ENCODE assay signal across 8 cellular contexts in genomic region chr5:32443145-32443540, GRCh38. TPM values are rescaled to one million over a fixed set of nuclear protein-coding genes. Genes with fewer than 3 reads are reported as not detected.
DNase-seq lines count a peak whose midpoint lies in the region; ATAC-seq and TF ChIP-seq lines count a peak whose summit lies in the region.

No MANE protein-coding gene starts in this region.

- H3K4me1 Mint-ChIP-seq in Calu3 (ENCODE audit: low read depth, unreplicated experiment): peaks cover 22% of the 10 kb centered on the region
- H3K4me1 Mint-ChIP-seq in activated T-cell treated with anti-CD3 and anti-CD28 coated beads, Interleukin-2, amount 50 U/mL, for 72 hours (ENCODE audit: low read depth): peaks cover 52% of the 10 kb centered on the region

- TSS peak; percentile 44 for BruUV-seq in Calu3 (replicated peaks; lab: Mats Ljungman, UMichigan)

- DNase-seq in Calu3: no peak
- DNase-seq in activated T-cell treated with anti-CD3 and anti-CD28 coated beads, Interleukin-2, amount 50 U/mL, for 72 hours: peak; percentile 62 to 64
- peak; percentile 36 for DNase-seq in hepatic stellate cell (ENCODE audit: low spot score)
- DNase-seq in stimulated activated CD4-positive, alpha-beta T cell treated with anti-CD3 and anti-CD28 coated beads, Interleukin-12 subunit alpha, Interleukin-12 subunit beta, amount 100 ng/mL, for 4 hours: peak; percentile 9
- no peak for DNase-seq in NK-92 treated with Interleukin-12 subunit alpha and Interleukin-12 subunit beta, amount 100 ng/mL, for 24 hours (lab: John Stamatoyannopoulos, UW)
- DNase-seq in left colon: no peak

- H3K4me3 Mint-ChIP-seq in Calu3 (ENCODE audit: low read depth, unreplicated experiment): peak overlapping the region; percentile 85
- peak overlapping the region; percentile 95 to 96 for H3K4me3 Mint-ChIP-seq in activated T-cell treated with anti-CD3 and anti-CD28 coated beads, Interleukin-2, amount 50 U/mL, for 72 hours

- CTCF ChIA-PET in Calu3 (lab: Charles Lee): interaction anchor here (0.6 kb wide), 1 partner anchor 286 kb away, joined by 3 read pairs; no protein-coding TSS in a partner anchor

- peaks cover 2% of the 10 kb centered on the region for H3K9me3 Mint-ChIP-seq in Calu3 (ENCODE audit: low read depth, unreplicated experiment)
- peaks cover 0 to under 1% of the 10 kb centered on the region in 2 donors for H3K9me3 Mint-ChIP-seq in activated T-cell treated with anti-CD3 and anti-CD28 coated beads, Interleukin-2, amount 50 U/mL, for 72 hours

- H3K27ac Mint-ChIP-seq in Calu3 (ENCODE audit: unreplicated experiment): peak overlapping the region; percentile 76
- peak overlapping the region; percentile 97 for H3K27ac Mint-ChIP-seq in activated T-cell treated with anti-CD3 and anti-CD28 coated beads, Interleukin-2, amount 50 U/mL, for 72 hours

- ATAC-seq in GM19452 (IDR thresholded peaks at IDR 0.05; ENCODE audit: unreplicated experiment): peak; percentile 36
- peak; percentile 36 for ATAC-seq in HG03558 (IDR thresholded peaks at IDR 0.05; ENCODE audit: extremely low read depth, unreplicated experiment)
- peak; percentile 67 to 73 for ATAC-seq in activated T-cell treated with anti-CD3 and anti-CD28 coated beads, Interleukin-2, amount 50 U/mL, for 72 hours (replicated peaks in 1 of 2)
- ATAC-seq in left colon: no peak

- no peaks in the 10 kb centered on the region for H3K27me3 Mint-ChIP-seq in Calu3 (ENCODE audit: unreplicated experiment)
- H3K27me3 Mint-ChIP-seq in activated T-cell treated with anti-CD3 and anti-CD28 coated beads, Interleukin-2, amount 50 U/mL, for 72 hours (ENCODE audit: low read depth): peaks cover 6% of the 10 kb centered on the region

- H3K36me3 Mint-ChIP-seq in Calu3 (ENCODE audit: insufficient read depth, unreplicated experiment): peaks cover 52% of the 10 kb centered on the region
- peaks cover 9 to 22% of the 10 kb centered on the region in 2 donors for H3K36me3 Mint-ChIP-seq in activated T-cell treated with anti-CD3 and anti-CD28 coated beads, Interleukin-2, amount 50 U/mL, for 72 hours (ENCODE audit: insufficient read depth in 2 of 2)

- intact Hi-C loops in Calu3 (cut with micrococcal nuclease; ENCODE audit: unreplicated experiment) (no loop called here), left colon (cut with DNase I, micrococcal nuclease) (no loop called here)

- TF ChIP-seq CTCF in Calu3 (IDR thresholded peaks at IDR 0.05; ENCODE audit: unreplicated experiment): no peak

RNA-seq across cellular contexts. Expression of gene ZFR, which starts 1.4 kb away (rescaled TPM):
- total RNA-seq in Calu3 (2022) (61.1 and 63.4 TPM in 2 replicates), left colon (10 to 100 TPM; 45.7 to 48.6 TPM)
- 10 to 100 TPM; 82.7 to 85.8 TPM for total RNA-seq in activated T-cell treated with anti-CD3 and anti-CD28 coated beads, Interleukin-2, amount 50 U/mL, for 72 hours

Comparison
In these comparisons a context has a peak if more than half of its experiments do, and no peak if none do; other contexts are left out.
1. DNase-seq: peak in activated T-cell treated with anti-CD3 and anti-CD28 coated beads, Interleukin-2, amount 50 U/mL, for 72 hours (2 of 2), hepatic stellate cell (single experiment) and stimulated activated CD4-positive, alpha-beta T cell treated with anti-CD3 and anti-CD28 coated beads, Interleukin-12 subunit alpha, Interleukin-12 subunit beta, amount 100 ng/mL, for 4 hours (single experiment); none in Calu3 (single experiment), NK-92 treated with Interleukin-12 subunit alpha and Interleukin-12 subunit beta, amount 100 ng/mL, for 24 hours (single experiment) and left colon (0 of 2).